ENCODE assay signal across 10 cellular contexts in genomic region chr14:74940956-74941565, GRCh38. TPM values are rescaled to one million over a fixed set of nuclear protein-coding genes. Genes with fewer than 3 reads are reported as not detected.
DNase-seq lines count a peak whose midpoint lies in the region; ATAC-seq and TF ChIP-seq lines count a peak whose summit lies in the region.
"Had no signal": no experiment of that assay in that cellular context is flagged by ENCODE, and none has a peak within 500 bp of the region (broad histone marks: within the 10 kb centered on the region; RNA-seq: fewer than 3 reads in every experiment).

No MANE protein-coding gene starts in this region.

- no peak for TF ChIP-seq CTCF in CD4-positive, alpha-beta T cell (IDR thresholded peaks at IDR 0.05)
- TF ChIP-seq CTCF in RWPE2 (IDR thresholded peaks at IDR 0.05; ENCODE audit: poor library complexity, severe bottlenecking), result no peak

- intact Hi-C loops in CD4-positive, alpha-beta T cell (cut with DNase I, micrococcal nuclease), result no loop called here

- POLR2A ChIA-PET in CD4-positive, alpha-beta T cell (lab: Charles Lee), result interaction anchor here (0.6 to 1.0 kb wide), 4 partner anchors 18 to 401 kb away, joined by 3 to 5 read pairs (median 3); partner anchors contain the start of gene RPS6KL1

- H3K27ac Mint-ChIP-seq in CD4-positive, alpha-beta T cell, result peak overlapping the region; percentile 95

- peaks cover 12% of the 10 kb centered on the region for H3K4me1 ChIP-seq in RWPE2 (ENCODE audit: insufficient read depth, poor library complexity, severe bottlenecking)
- H3K4me1 ChIP-seq in esophagus (ENCODE audit: control insufficient read depth in 2 of 2, insufficient read depth in 2 of 2, low read length in 1 of 2), result peaks cover 3 to 16% of the 10 kb centered on the region in 2 donors
- peaks cover 4% of the 10 kb centered on the region for H3K4me1 ChIP-seq in rectal smooth muscle tissue (ENCODE audit: control insufficient read depth, insufficient read depth, low read length)

- H3K36me3 ChIP-seq in RWPE2 (ENCODE audit: low read depth) (peaks cover 37% of the 10 kb centered on the region), esophagus (ENCODE audit: control insufficient read depth in 2 of 2, insufficient read depth in 2 of 2, low read length in 1 of 2) (no peaks in the 10 kb centered on the region), rectal smooth muscle tissue (ENCODE audit: control insufficient read depth, insufficient read depth, low read length) (no peaks in the 10 kb centered on the region)

- H3K9ac ChIP-seq in rectal smooth muscle tissue (ENCODE audit: low read length), result no peak overlapping the region

- no peak for DNase-seq in CD4-positive, alpha-beta T cell
- DNase-seq in RWPE2 (ENCODE audit: low spot score) (no peak), DMS 273 (lab: John Stamatoyannopoulos, UW; ENCODE audit: unreplicated experiment) (no peak), DMS153 treated with DMSO at 0.1 percent for 48 hours (lab: John Stamatoyannopoulos, UW; ENCODE audit: unreplicated experiment) (no peak)
- DNase-seq: cerebellar nuclear complex had no signal

- H3K4me3 ChIP-seq in RWPE2 (ENCODE audit: severe bottlenecking) (no peak overlapping the region), esophagus (ENCODE audit: low read depth in 1 of 2, low read length in 2 of 2) (no peak overlapping the region), rectal smooth muscle tissue (ENCODE audit: low read length) (peak overlapping the region; percentile 56)

- no peaks in the 10 kb centered on the region for H3K9me3 ChIP-seq in CD4-positive, alpha-beta T cell (ENCODE audit: control insufficient read depth, low read length)
- H3K9me3 ChIP-seq in RWPE2 (ENCODE audit: severe bottlenecking), result no peaks in the 10 kb centered on the region
- H3K9me3 ChIP-seq in esophagus (ENCODE audit: control insufficient read depth in 2 of 2, insufficient read depth in 1 of 2, low read depth in 1 of 2, low read length in 1 of 2), result no peaks in the 10 kb centered on the region

- H3K4me3 Mint-ChIP-seq in CD4-positive, alpha-beta T cell, result peak overlapping the region; percentile 80

- peaks cover 51% of the 10 kb centered on the region for H3K4me1 Mint-ChIP-seq in CD4-positive, alpha-beta T cell (ENCODE audit: low read depth)

- H3K27me3 ChIP-seq in CD4-positive, alpha-beta T cell (ENCODE audit: control insufficient read depth, insufficient read depth, low read length), result no peaks in the 10 kb centered on the region
- H3K27me3 ChIP-seq in RWPE2 (ENCODE audit: insufficient read depth, poor library complexity, severe bottlenecking) (no peaks in the 10 kb centered on the region), esophagus (ENCODE audit: control insufficient read depth in 1 of 2, insufficient read depth in 2 of 2, low read length in 2 of 2) (no peaks in the 10 kb centered on the region), rectal smooth muscle tissue (ENCODE audit: control insufficient read depth, insufficient read depth, low read length) (no peaks in the 10 kb centered on the region)

- no peaks in the 10 kb centered on the region for H3K36me3 Mint-ChIP-seq in CD4-positive, alpha-beta T cell (ENCODE audit: low read depth)

- peak overlapping the region; percentile 34 for H3K27ac ChIP-seq in CD4-positive, alpha-beta T cell (ENCODE audit: low read depth, low read length)
- H3K27ac ChIP-seq in RWPE2 (ENCODE audit: poor library complexity, severe bottlenecking) (peak overlapping the region; percentile 42), esophagus (ENCODE audit: low read depth in 2 of 2, low read length in 1 of 2) (peak overlapping the region; percentile 66 to 74), rectal smooth muscle tissue (ENCODE audit: low read depth, low read length) (peak overlapping the region; percentile 59)
- H3K27ac ChIP-seq: VCaP had no signal

- WGBS in esophagus, 2 donors, result 85 to 88% methylated on average over 18 of the region's 18 CpGs

- no peak for ATAC-seq in CD4-positive, alpha-beta T cell (ENCODE audit: poor library complexity)
- ATAC-seq in RWPE2 (ENCODE audit: low read depth) (no peak), HG03139 (IDR thresholded peaks at IDR 0.05; ENCODE audit: unreplicated experiment) (no peak), HG03521 (IDR thresholded peaks at IDR 0.05; ENCODE audit: unreplicated experiment) (no peak)

- CTCF ChIA-PET in CD4-positive, alpha-beta T cell (lab: Charles Lee), result interaction anchor here (1.7 kb wide), 1 partner anchor 80 kb away, joined by 5 read pairs; no protein-coding TSS in a partner anchor

- H3K27me3 Mint-ChIP-seq in CD4-positive, alpha-beta T cell, result no peaks in the 10 kb centered on the region

- H3K9me3 Mint-ChIP-seq in CD4-positive, alpha-beta T cell, result no peaks in the 10 kb centered on the region

RNA-seq across cellular contexts. Expression of gene PGF, which starts 14.3 kb away (rescaled TPM):
- total RNA-seq in CD4-positive, alpha-beta T cell, result under 1 TPM in 1 of 2 experiments, not detected in 1; 0.11 TPM
- 1 to 10 TPM; 2.4 to 2.5 TPM for polyA plus RNA-seq in esophagus

RNA-seq across cellular contexts. Expression of gene RPS6KL1, which starts 18.0 kb away (rescaled TPM):
- total RNA-seq in CD4-positive, alpha-beta T cell, result 10 to 100 TPM; 12.5 to 12.7 TPM
- polyA plus RNA-seq in esophagus, result 1 to 10 TPM; 2.8 to 3.0 TPM

RNA-seq across cellular contexts. Expression of gene DLST, which starts 59.3 kb away (rescaled TPM):
- 100 to 1,000 TPM; 162 to 170 TPM for total RNA-seq in CD4-positive, alpha-beta T cell
- 10 to 100 TPM; 31.0 to 56.5 TPM for polyA plus RNA-seq in esophagus
